Comparison of ENCODE assay signal across 14 cellular contexts in genomic region chr4:190106611-190107480, GRCh38. TPM values are rescaled to one million over a fixed set of nuclear protein-coding genes. Genes with fewer than 3 reads are reported as not detected.
"Had no signal": no experiment of that assay in that cellular context is flagged by ENCODE, and none has a peak within 500 bp of the region (broad histone marks: within the 10 kb centered on the region; RNA-seq: fewer than 3 reads in every experiment).

No MANE protein-coding gene starts in this region.

RNA-seq across cellular contexts. Expression of gene DBET, which starts 42.5 kb away (rescaled TPM):
- total RNA-seq: activated B cell treated with CpG ODN at 0.5 μM for 24 hours; activated CD8-positive, alpha-beta T cell treated with anti-CD3 and anti-CD28 coated beads, Interleukin-2, amount 10 ng/mL, durations not matched to agents 7 days and 5 days; activated naive CD8-positive, alpha-beta T cell treated with anti-CD3 and anti-CD28 coated beads, Interleukin-2, amount 10 ng/mL, durations not matched to agents 7 days and 5 days; activated T-helper 1 cell treated with anti-CD3 and anti-CD28 coated beads, Interleukin-12 subunit alpha, Interleukin-12 subunit beta, Interleukin-2, Interleukin-4 antibody, amounts not matched to agents 30 ng/mL and 10 ng/mL and 1 ng/mL, durations not matched to agents 14 hours and 24 hours and 36 hours; esophagus squamous epithelium; lower leg skin; mesothelial cell of epicardium; myocyte; neural crest cell; SJCRH30; smooth muscle cell; thoracic aorta; uterus had no signal
- polyA plus RNA-seq: pancreas, smooth muscle cell had no signal
